8 cellular contexts compared by ENCODE assay signal in the genomic region with DNA sequence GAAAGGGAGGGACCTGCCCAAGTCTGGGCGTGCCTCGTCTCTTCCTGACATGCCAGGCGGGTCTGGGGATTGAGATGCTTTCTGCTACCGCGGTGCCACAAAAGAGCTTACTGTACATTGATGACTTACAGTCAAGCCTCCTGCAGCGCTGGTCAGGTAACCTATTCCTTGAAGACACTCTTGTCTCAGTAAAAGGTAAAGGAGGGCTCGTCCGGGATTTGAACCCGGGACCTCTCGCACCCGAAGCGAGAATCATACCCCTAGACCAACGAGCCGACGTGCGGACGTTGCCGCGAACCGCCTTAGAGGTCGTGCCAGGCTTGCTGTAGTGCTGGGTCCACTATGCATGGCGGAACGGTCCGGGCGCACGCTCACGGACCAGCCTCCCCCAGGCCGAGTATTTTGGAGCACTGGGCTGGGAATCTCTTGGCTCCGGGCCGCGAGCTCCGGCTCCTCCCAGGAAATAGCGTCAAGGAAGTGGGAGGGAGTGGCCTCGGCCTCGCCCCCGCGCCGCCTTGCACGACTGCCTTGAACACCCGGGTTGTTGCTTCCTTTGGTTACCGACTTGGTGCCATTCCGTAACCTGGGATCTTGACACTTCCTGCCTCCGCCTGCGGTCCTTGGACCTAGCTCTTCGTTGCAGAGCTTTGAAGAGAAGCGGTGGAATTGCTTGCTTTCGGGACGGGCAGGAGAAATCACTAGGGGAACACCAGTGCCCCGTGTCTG. TPM values are rescaled to one million over a fixed set of nuclear protein-coding genes. Genes with fewer than 3 reads are reported as not detected.
A peak's percentile ranks its signal among the peaks of the same experiment; 100 is the strongest.
DNase-seq lines count a peak whose midpoint lies in the region; ATAC-seq and TF ChIP-seq lines count a peak whose summit lies in the region.

No MANE protein-coding gene starts in this region.

- no peaks in the 10 kb centered on the region; the same call in 1 of the 2 replicates for H3K9me3 ChIP-seq in AG04450 (ENCODE audit: control insufficient read depth, insufficient read depth, low read length)

- no peaks in the 10 kb centered on the region for H3K9me3 Mint-ChIP-seq in chondrocyte (ENCODE audit: low read depth)

- CTCF ChIA-PET in AG04450 (lab: Charles Lee), result interaction anchor here (1.0 to 3.6 kb wide), 7 partner anchors 25 to 161 kb away, joined by 3 to 15 read pairs (median 4); a partner anchor contains a TSS

- DNase-seq in AG04450 (ENCODE audit: low read depth, low spot score) (peak; percentile 93), NCI-H345 treated with DMSO at 0.1 percent for 48 hours (lab: John Stamatoyannopoulos, UW; ENCODE audit: unreplicated experiment) (peak; percentile 83), chondrocyte (ENCODE audit: low spot score) (peak; percentile 95)
- peak; percentile 81 to 88 for DNase-seq in activated CD4-positive, alpha-beta T cell treated with anti-CD3 and anti-CD28 coated beads for 24 hours (ENCODE audit: low read depth in 2 of 2)
- peak; percentile 73 to 81 for DNase-seq in stimulated activated CD4-positive, alpha-beta T cell treated with anti-CD3 and anti-CD28 coated beads, Interleukin-1b, Interleukin-23, amount 100 ng/mL, for 1 hour (ENCODE audit: low read depth in 2 of 2)

- no peaks in the 10 kb centered on the region for H3K27me3 ChIP-seq in AG04450 (ENCODE audit: control insufficient read depth, insufficient read depth, low read length)
- H3K27me3 ChIP-seq in layer of hippocampus (ENCODE audit: control insufficient read depth, insufficient read depth, low read length), result no peaks in the 10 kb centered on the region

- H3K27ac Mint-ChIP-seq in chondrocyte (ENCODE audit: unreplicated experiment), result peak overlapping the region; percentile 99

- H3K36me3 Mint-ChIP-seq in chondrocyte (ENCODE audit: low read depth), result no peaks in the 10 kb centered on the region

- ATAC-seq in GM18873 (IDR thresholded peaks at IDR 0.05; ENCODE audit: low FRiP score, unreplicated experiment) (peak; percentile 39), HG03159 (IDR thresholded peaks at IDR 0.05; ENCODE audit: unreplicated experiment) (peak; percentile 31)

- POLR2A ChIA-PET in AG04450 (lab: Yijun Ruan, JAX), result interaction anchor here (0.9 to 4.4 kb wide), 12 partner anchors 13 to 103 kb away, joined by 3 to 25 read pairs (median 6); a partner anchor contains a TSS

- H3K4me1 Mint-ChIP-seq in chondrocyte (ENCODE audit: low read depth), result peaks cover 54% of the 10 kb centered on the region

- no peaks in the 10 kb centered on the region for H3K27me3 Mint-ChIP-seq in chondrocyte (ENCODE audit: low read depth)

- no peak for TF ChIP-seq CTCF in AG04450 (IDR thresholded peaks at IDR 0.05; ENCODE audit: low read depth, low read length)
- TF ChIP-seq CTCF in chondrocyte (IDR thresholded peaks at IDR 0.05), result no peak

- H3K4me3 ChIP-seq in AG04450 (ENCODE audit: low read depth, low read length), result peak overlapping the region; percentile 87

- peak overlapping the region; percentile 92 for H3K27ac ChIP-seq in AG04450 (ENCODE audit: low read depth, low read length)
- H3K27ac ChIP-seq in layer of hippocampus (ENCODE audit: low read depth, low read length), result peak overlapping the region; percentile 98

- peak overlapping the region; percentile 96 for H3K4me3 Mint-ChIP-seq in chondrocyte (ENCODE audit: unreplicated experiment)

RNA-seq across cellular contexts. Expression of a gene that starts 12.4 kb away (rescaled TPM):
- 5.9 and 7.7 TPM in 2 replicates for polyA plus RNA-seq in AG04450 (2011; rRNA removed)
- polyA minus RNA-seq in AG04450 (2011; rRNA and poly(A)+ RNA removed), result 8.6 and 12.1 TPM in 2 replicates
- 8.6 to 14.1 TPM (median 8.9 TPM) in 3 replicates for total RNA-seq in chondrocyte

RNA-seq across cellular contexts. Expression of a gene that starts 25.1 kb away (rescaled TPM):
- polyA plus RNA-seq in AG04450 (2011; rRNA removed), result 6.1 and 7.3 TPM in 2 replicates
- 12.2 and 17.3 TPM in 2 replicates for polyA minus RNA-seq in AG04450 (2011; rRNA and poly(A)+ RNA removed)
- total RNA-seq in chondrocyte, result 19.9 to 28.7 TPM (median 22.1 TPM) in 3 replicates

RNA-seq across cellular contexts. Expression of a gene that starts 26.3 kb away (rescaled TPM):
- polyA plus RNA-seq in AG04450 (2011; rRNA removed), result 14.0 and 18.5 TPM in 2 replicates
- 26.5 and 49.1 TPM in 2 replicates for polyA minus RNA-seq in AG04450 (2011; rRNA and poly(A)+ RNA removed)
- total RNA-seq in chondrocyte, result 30.2 to 52.1 TPM (median 32.7 TPM) in 3 replicates

RNA-seq across cellular contexts. Expression of a gene that starts 32.8 kb away (rescaled TPM):
- polyA plus RNA-seq in AG04450 (2011; rRNA removed), result 2.3 and 2.7 TPM in 2 replicates
- 2.6 and 3.0 TPM in 2 replicates for polyA minus RNA-seq in AG04450 (2011; rRNA and poly(A)+ RNA removed)
- total RNA-seq in chondrocyte, result 5.5 to 8.6 TPM (median 8.2 TPM) in 3 replicates

RNA-seq across cellular contexts. Expression of a gene that starts 46.6 kb away (rescaled TPM):
- 8.7 and 9.6 TPM in 2 replicates for polyA plus RNA-seq in AG04450 (2011; rRNA removed)
- 68.2 and 152 TPM in 2 replicates for polyA minus RNA-seq in AG04450 (2011; rRNA and poly(A)+ RNA removed)
- 7.8 to 12.1 TPM (median 8.4 TPM) in 3 replicates for total RNA-seq in chondrocyte

Comparison
In these comparisons a context has a peak if more than half of its experiments do, and no peak if none do; other contexts are left out.
1. Peak in every context shown above with its lines: DNase-seq, ATAC-seq, H3K4me3 ChIP-seq and H3K27ac ChIP-seq.